In the genomic region with DNA sequence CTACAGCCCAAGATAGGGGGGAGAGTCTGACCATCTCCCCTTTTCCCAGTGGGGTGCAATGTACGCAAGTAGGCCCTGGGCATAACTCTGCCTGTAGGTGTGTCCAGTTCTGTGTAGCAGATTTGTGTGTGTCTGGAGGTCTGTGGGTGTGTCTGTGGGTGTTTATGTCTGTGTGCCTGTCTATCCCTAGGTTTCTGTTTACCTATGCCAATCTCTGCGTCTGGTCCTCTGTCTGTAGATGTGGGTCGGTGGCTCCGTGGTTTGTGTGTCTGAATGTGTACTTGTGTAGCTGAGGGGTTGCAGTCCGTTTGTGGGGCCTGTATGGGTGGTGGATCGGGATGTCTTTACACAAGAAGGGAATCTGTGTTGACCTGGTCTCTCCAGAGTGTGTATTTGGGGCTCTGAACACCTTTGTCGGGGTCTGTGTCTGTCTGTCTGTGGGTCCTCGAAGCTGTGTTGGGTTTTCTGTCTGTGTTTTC, we compare ENCODE assay signal across 1 cellular context.
TF ChIP-seq lines count a peak whose summit lies in the region.

No MANE protein-coding gene starts in this region.

TF ChIP-seq in SK-N-SH, 30 proteins besides CTCF, POLR2A, EP300 and RAD21 (continued from another document):
- TF ChIP-seq, protein P1, sequence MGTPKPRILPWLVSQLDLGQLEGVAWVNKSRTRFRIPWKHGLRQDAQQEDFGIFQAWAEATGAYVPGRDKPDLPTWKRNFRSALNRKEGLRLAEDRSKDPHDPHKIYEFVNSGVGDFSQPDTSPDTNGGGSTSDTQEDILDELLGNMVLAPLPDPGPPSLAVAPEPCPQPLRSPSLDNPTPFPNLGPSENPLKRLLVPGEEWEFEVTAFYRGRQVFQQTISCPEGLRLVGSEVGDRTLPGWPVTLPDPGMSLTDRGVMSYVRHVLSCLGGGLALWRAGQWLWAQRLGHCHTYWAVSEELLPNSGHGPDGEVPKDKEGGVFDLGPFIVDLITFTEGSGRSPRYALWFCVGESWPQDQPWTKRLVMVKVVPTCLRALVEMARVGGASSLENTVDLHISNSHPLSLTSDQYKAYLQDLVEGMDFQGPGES (IDR thresholded peaks at IDR 0.05; ENCODE audit: low read depth, low read length): no peak
- TF ChIP-seq TAF1 (IDR thresholded peaks at IDR 0.05; ENCODE audit: borderline replicate concordance, low read depth, low read length) (no peak), JUND (IDR thresholded peaks at IDR 0.05) (no peak), TEAD4 (IDR thresholded peaks at IDR 0.05; ENCODE audit: borderline replicate concordance, insufficient read depth) (no peak), RCOR1 (IDR thresholded peaks at IDR 0.05; ENCODE audit: low read length) (no peak)
